ENCODE assay signal across 1 cellular context in the genomic region with DNA sequence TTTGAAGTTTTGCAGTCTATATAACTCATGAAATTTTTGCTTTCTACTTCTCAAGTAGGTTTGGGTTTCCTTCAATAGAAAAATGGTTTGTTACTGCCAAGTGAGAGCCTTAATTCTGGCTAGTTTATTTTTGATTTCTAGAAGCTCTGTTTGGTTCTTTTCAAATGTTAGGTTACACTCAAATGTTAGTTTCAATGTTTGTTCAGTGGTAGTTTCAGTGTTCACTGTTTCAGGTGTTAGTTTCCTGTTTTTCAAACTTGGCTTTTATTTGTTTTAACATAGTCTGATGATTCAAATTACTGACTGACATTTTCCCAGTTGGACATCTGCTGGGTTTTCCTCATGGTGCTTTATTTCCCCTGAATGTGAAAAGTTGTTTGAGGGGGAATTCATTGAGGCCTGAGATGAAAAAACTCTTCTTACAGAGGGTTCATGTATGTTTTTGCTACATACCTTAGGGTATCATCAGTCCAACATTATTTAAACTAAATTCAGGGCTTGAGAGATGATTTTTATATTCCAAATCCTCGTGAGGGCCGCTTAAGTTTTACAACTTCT.
TF ChIP-seq lines count a peak whose summit lies in the region.

No MANE protein-coding gene starts in this region.

TF ChIP-seq in WTC11, 78 proteins besides CTCF, POLR2A, EP300 and RAD21 (continued from another document):
- TF ChIP-seq KAT7 (CRISPR knock-in tag; IDR thresholded peaks at IDR 0.05; ENCODE audit: borderline replicate concordance) (no peak), NFYB (CRISPR knock-in tag; conservative IDR thresholded peaks at IDR 0.05; ENCODE audit: low read depth) (no peak), ZNF416 (CRISPR knock-in tag; IDR thresholded peaks at IDR 0.05) (no peak)
- TF ChIP-seq, protein P1, sequence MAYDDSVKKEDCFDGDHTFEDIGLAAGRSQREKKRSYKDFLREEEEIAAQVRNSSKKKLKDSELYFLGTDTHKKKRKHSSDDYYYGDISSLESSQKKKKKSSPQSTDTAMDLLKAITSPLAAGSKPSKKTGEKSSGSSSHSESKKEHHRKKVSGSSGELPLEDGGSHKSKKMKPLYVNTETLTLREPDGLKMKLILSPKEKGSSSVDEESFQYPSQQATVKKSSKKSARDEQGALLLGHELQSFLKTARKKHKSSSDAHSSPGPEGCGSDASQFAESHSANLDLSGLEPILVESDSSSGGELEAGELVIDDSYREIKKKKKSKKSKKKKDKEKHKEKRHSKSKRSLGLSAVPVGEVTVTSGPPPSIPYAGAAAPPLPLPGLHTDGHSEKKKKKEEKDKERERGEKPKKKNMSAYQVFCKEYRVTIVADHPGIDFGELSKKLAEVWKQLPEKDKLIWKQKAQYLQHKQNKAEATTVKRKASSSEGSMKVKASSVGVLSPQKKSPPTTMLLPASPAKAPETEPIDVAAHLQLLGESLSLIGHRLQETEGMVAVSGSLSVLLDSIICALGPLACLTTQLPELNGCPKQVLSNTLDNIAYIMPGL (CRISPR knock-in tag; IDR thresholded peaks at IDR 0.05): no peak
- TF ChIP-seq, protein P2, sequence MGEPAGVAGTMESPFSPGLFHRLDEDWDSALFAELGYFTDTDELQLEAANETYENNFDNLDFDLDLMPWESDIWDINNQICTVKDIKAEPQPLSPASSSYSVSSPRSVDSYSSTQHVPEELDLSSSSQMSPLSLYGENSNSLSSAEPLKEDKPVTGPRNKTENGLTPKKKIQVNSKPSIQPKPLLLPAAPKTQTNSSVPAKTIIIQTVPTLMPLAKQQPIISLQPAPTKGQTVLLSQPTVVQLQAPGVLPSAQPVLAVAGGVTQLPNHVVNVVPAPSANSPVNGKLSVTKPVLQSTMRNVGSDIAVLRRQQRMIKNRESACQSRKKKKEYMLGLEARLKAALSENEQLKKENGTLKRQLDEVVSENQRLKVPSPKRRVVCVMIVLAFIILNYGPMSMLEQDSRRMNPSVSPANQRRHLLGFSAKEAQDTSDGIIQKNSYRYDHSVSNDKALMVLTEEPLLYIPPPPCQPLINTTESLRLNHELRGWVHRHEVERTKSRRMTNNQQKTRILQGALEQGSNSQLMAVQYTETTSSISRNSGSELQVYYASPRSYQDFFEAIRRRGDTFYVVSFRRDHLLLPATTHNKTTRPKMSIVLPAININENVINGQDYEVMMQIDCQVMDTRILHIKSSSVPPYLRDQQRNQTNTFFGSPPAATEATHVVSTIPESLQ (CRISPR knock-in tag; IDR thresholded peaks at IDR 0.05): no peak
- TF ChIP-seq, protein P3, sequence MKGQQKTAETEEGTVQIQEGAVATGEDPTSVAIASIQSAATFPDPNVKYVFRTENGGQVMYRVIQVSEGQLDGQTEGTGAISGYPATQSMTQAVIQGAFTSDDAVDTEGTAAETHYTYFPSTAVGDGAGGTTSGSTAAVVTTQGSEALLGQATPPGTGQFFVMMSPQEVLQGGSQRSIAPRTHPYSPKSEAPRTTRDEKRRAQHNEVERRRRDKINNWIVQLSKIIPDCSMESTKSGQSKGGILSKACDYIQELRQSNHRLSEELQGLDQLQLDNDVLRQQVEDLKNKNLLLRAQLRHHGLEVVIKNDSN (CRISPR knock-in tag; IDR thresholded peaks at IDR 0.05): no peak
